22 cellular contexts compared by ENCODE assay signal in genomic region chr5:169331292-169331852, GRCh38. TPM values are rescaled to one million over a fixed set of nuclear protein-coding genes. Genes with fewer than 3 reads are reported as not detected.
DNase-seq lines count a peak whose midpoint lies in the region; ATAC-seq and TF ChIP-seq lines count a peak whose summit lies in the region.
"Had no signal": no experiment of that assay in that cellular context is flagged by ENCODE, and none has a peak within 500 bp of the region (broad histone marks: within the 10 kb centered on the region; RNA-seq: fewer than 3 reads in every experiment).

No MANE protein-coding gene starts in this region.

- no peak overlapping the region for H3K27ac ChIP-seq in cardiac muscle cell
- no peak overlapping the region for H3K27ac ChIP-seq in heart right ventricle
- H3K27ac ChIP-seq: 22Rv1, esophagus squamous epithelium, KMS-11, testis had no signal

- WGBS in heart right ventricle, 2 donors, result 53 to 57% methylated on average over 4 of the region's 4 CpGs

- H3K9me3 ChIP-seq in cardiac muscle cell (ENCODE audit: low read depth) (no peaks in the 10 kb centered on the region), heart right ventricle (no peaks in the 10 kb centered on the region), adipocyte (ENCODE audit: control insufficient read depth, low read length) (no peaks in the 10 kb centered on the region)
- H3K9me3 ChIP-seq: esophagus squamous epithelium, testis had no signal

- intact Hi-C loops in heart right ventricle (cut with DNase I), result no loop called here

- no peak overlapping the region for H3K4me3 ChIP-seq in cardiac muscle cell
- no peak overlapping the region for H3K4me3 ChIP-seq in heart right ventricle
- H3K4me3 ChIP-seq in adipocyte (ENCODE audit: low read length), result peak overlapping the region; percentile 15
- H3K4me3 ChIP-seq: esophagus squamous epithelium, testis had no signal

- H3K27me3 ChIP-seq in cardiac muscle cell (peaks cover 5% of the 10 kb centered on the region), heart right ventricle (peaks cover 0 to 24% (median 3%) of the 10 kb centered on the region in 7 donors), adipocyte (replicated peaks; ENCODE audit: control insufficient read depth, insufficient read depth, low read length) (no peaks in the 10 kb centered on the region)
- H3K27me3 ChIP-seq: testis had no signal

- peak in 1 of 2 donors; percentile 13 for DNase-seq in cardiac muscle cell (ENCODE audit: low read depth in 1 of 2, low spot score in 1 of 2)
- DNase-seq in heart right ventricle, result no peak
- no peak for DNase-seq in adipocyte (ENCODE audit: low read depth)
- DNase-seq in left kidney (ENCODE audit: low read depth, low spot score), result peak; percentile 60
- DNase-seq in activated gamma-delta T cell treated with Interleukin-2 at 50 U/mL for 16 hours, result no peak
- no peak for DNase-seq in activated T-cell treated with anti-CD3 and anti-CD28 coated beads, Interleukin-2, amount 50 U/mL, for 1 hour
- no peak for DNase-seq in activated CD8-positive, alpha-beta memory T cell treated with anti-CD3 and anti-CD28 coated beads, Interleukin-2, amount 50 U/mL, for 48 hours
- DNase-seq: activated CD4-positive, alpha-beta T cell treated with anti-CD3 and anti-CD28 coated beads, Interleukin-2, amount 10 ng/mL, durations not matched to agents 24 days and 14 days; activated gamma-delta T cell; amygdala; DMS53; esophagus squamous epithelium; NCI-H1092; NCI-H2081 treated with DMSO at 0.1 percent for 48 hours; right cardiac atrium; Right ventricle myocardium superior; stimulated activated CD4-positive, alpha-beta T cell treated with anti-CD3 and anti-CD28 coated beads, Interleukin-15, amount 100 ng/mL, for 24 hours; testis had no signal

- H3K9ac ChIP-seq in adipocyte (ENCODE audit: low read length), result peak overlapping the region; percentile 33
- H3K9ac ChIP-seq: KMS-11 had no signal

- no peak for ATAC-seq in heart right ventricle
- no peak for ATAC-seq in GM19463 (IDR thresholded peaks at IDR 0.05; ENCODE audit: unreplicated experiment)
- ATAC-seq: right cardiac atrium had no signal

- H3K36me3 ChIP-seq in cardiac muscle cell, result no peaks in the 10 kb centered on the region
- no peaks in the 10 kb centered on the region for H3K36me3 ChIP-seq in heart right ventricle
- no peaks in the 10 kb centered on the region for H3K36me3 ChIP-seq in adipocyte (ENCODE audit: control insufficient read depth, insufficient read depth, low read length, severe bottlenecking)
- H3K36me3 ChIP-seq: esophagus squamous epithelium had no signal

- peak; percentile 10 for TF ChIP-seq CTCF in cardiac muscle cell (IDR thresholded peaks at IDR 0.05; ENCODE audit: low read depth, low read length)
- TF ChIP-seq CTCF in heart right ventricle (IDR thresholded peaks at IDR 0.05), result peak in 1 of 9 donors; percentile 6

- H3K4me1 ChIP-seq in cardiac muscle cell (ENCODE audit: low read depth), result peaks cover 7% of the 10 kb centered on the region
- no peaks in the 10 kb centered on the region for H3K4me1 ChIP-seq in heart right ventricle
- peaks cover 7% of the 10 kb centered on the region for H3K4me1 ChIP-seq in adipocyte (ENCODE audit: control insufficient read depth, insufficient read depth, low read length)
- H3K4me1 ChIP-seq: esophagus squamous epithelium, testis had no signal

RNA-seq across cellular contexts. Expression of gene SLIT3, which starts 30.4 kb away (rescaled TPM):
- total RNA-seq in cardiac muscle cell (62.5 and 111 TPM in 2 replicates), heart right ventricle (10 to 100 TPM in 7 of 10 donors, 1 to 10 TPM in 3; 8.1 to 29.2 (median 13.5) TPM)
- polyA plus RNA-seq in cardiac muscle cell (50.7 and 67.6 TPM in 2 replicates), heart right ventricle (1 to 10 TPM; 2.0 to 2.8 TPM)
- total RNA-seq: NCI-H460 had no signal
